7 cellular contexts compared by ENCODE assay signal in genomic region chr7:36809510-36809909, GRCh38.
"Had no signal": no experiment of that assay in that cellular context is flagged by ENCODE, and none has a peak within 500 bp of the region (broad histone marks: within the 10 kb centered on the region; RNA-seq: fewer than 3 reads in every experiment).

No MANE protein-coding gene starts in this region.

- H3K27ac ChIP-seq: GM23248 had no signal

- H2AFZ ChIP-seq: GM23248 had no signal

- H3K27ac Mint-ChIP-seq: HFFc6 had no signal

- ATAC-seq: HCT116 had no signal

- H3K36me3 ChIP-seq: HAP-1 had no signal

- DNase-seq: GM23248, GOT3, H7, HFFc6, IMR-90 had no signal

- H3K4me3 Mint-ChIP-seq: HFFc6 had no signal

- H3K9me3 ChIP-seq: HAP-1 had no signal

- H3K4me3 ChIP-seq: GM23248, HAP-1 had no signal

- H3K4me1 ChIP-seq: HAP-1 had no signal

- H3K9ac ChIP-seq: GM23248 had no signal
